ENCODE assay signal across 17 cellular contexts in genomic region chr1:93353286-93353685, GRCh38. TPM values are rescaled to one million over a fixed set of nuclear protein-coding genes. Genes with fewer than 3 reads are reported as not detected.
DNase-seq lines count a peak whose midpoint lies in the region; ATAC-seq and TF ChIP-seq lines count a peak whose summit lies in the region.
"Had no signal": no experiment of that assay in that cellular context is flagged by ENCODE, and none has a peak within 500 bp of the region (broad histone marks: within the 10 kb centered on the region; RNA-seq: fewer than 3 reads in every experiment).

No MANE protein-coding gene starts in this region.

- H3K4me1 ChIP-seq in thoracic aorta (ENCODE audit: control insufficient read depth in 1 of 2, low read depth in 2 of 2): peaks cover 47 to 66% of the 10 kb centered on the region in 2 donors
- H3K4me1 ChIP-seq in colonic mucosa: no peaks in the 10 kb centered on the region

- H3K4me3 Mint-ChIP-seq in activated naive CD4-positive, alpha-beta T cell treated with anti-CD3 and anti-CD28 coated beads, Interleukin-2, amount 10 ng/mL, durations not matched to agents 7 days and 5 days: no peak overlapping the region
- H3K4me3 Mint-ChIP-seq in activated naive CD4-positive, alpha-beta T cell treated with anti-CD3 and anti-CD28 coated beads for 36 hours: no peak overlapping the region
- H3K4me3 Mint-ChIP-seq in T-helper 2 cell treated with Interferon-gamma antibody and Interleukin-4, amounts not matched to agents 5 μg/mL and 100 μg/mL, for 36 hours: peak overlapping the region; percentile 51

- intact Hi-C loops in activated naive CD4-positive, alpha-beta T cell treated with anti-CD3 and anti-CD28 coated beads for 36 hours (cut with micrococcal nuclease): no loop called here
- intact Hi-C loops in colonic mucosa (cut with DNase I): no loop called here

- DNase-seq in activated naive CD4-positive, alpha-beta T cell treated with anti-CD3 and anti-CD28 coated beads, Interleukin-2, amount 10 ng/mL, durations not matched to agents 7 days and 5 days: no peak
- DNase-seq in activated naive CD4-positive, alpha-beta T cell treated with anti-CD3 and anti-CD28 coated beads for 36 hours: no peak
- DNase-seq in T-helper 2 cell treated with Interferon-gamma antibody and Interleukin-4, amounts not matched to agents 5 μg/mL and 100 μg/mL, for 36 hours (ENCODE audit: low spot score): no peak
- peak; percentile 70 for DNase-seq in fibroblast of peridontal ligament (ENCODE audit: extremely low read depth)
- DNase-seq in thoracic aorta (ENCODE audit: low spot score): no peak
- no peak for DNase-seq in AG08396 (ENCODE audit: low spot score)
- no peak for DNase-seq in colonic mucosa
- DNase-seq: DMS79; foreskin keratinocyte; Kasumi-1; NCI-H1930; NCI-H774; stimulated activated CD8-positive, alpha-beta memory T cell treated with anti-CD3 and anti-CD28 coated beads, Interleukin-4, amount 100 ng/mL, for 48 hours; T-helper 9 cell; upper lobe of left lung had no signal

- H3K27ac Mint-ChIP-seq in activated naive CD4-positive, alpha-beta T cell treated with anti-CD3 and anti-CD28 coated beads, Interleukin-2, amount 10 ng/mL, durations not matched to agents 7 days and 5 days: peak overlapping the region; percentile 14
- H3K27ac Mint-ChIP-seq in activated naive CD4-positive, alpha-beta T cell treated with anti-CD3 and anti-CD28 coated beads for 36 hours: no peak overlapping the region
- no peak overlapping the region for H3K27ac Mint-ChIP-seq in T-helper 2 cell treated with Interferon-gamma antibody and Interleukin-4, amounts not matched to agents 5 μg/mL and 100 μg/mL, for 36 hours

- no peaks in the 10 kb centered on the region for H3K9me3 Mint-ChIP-seq in activated naive CD4-positive, alpha-beta T cell treated with anti-CD3 and anti-CD28 coated beads, Interleukin-2, amount 10 ng/mL, durations not matched to agents 7 days and 5 days
- H3K9me3 Mint-ChIP-seq in activated naive CD4-positive, alpha-beta T cell treated with anti-CD3 and anti-CD28 coated beads for 36 hours: no peaks in the 10 kb centered on the region
- H3K9me3 Mint-ChIP-seq in T-helper 2 cell treated with Interferon-gamma antibody and Interleukin-4, amounts not matched to agents 5 μg/mL and 100 μg/mL, for 36 hours: no peaks in the 10 kb centered on the region

- no peak overlapping the region for H3K9ac ChIP-seq in colonic mucosa (ENCODE audit: low read depth in 2 of 2, low read length in 2 of 2)

- ATAC-seq in thoracic aorta (ENCODE audit: insufficient number of reproducible peaks, low FRiP score, low read depth) (no peak), HG03095 (IDR thresholded peaks at IDR 0.05; ENCODE audit: unreplicated experiment) (no peak)
- ATAC-seq: foreskin keratinocyte had no signal

- H3K36me3 ChIP-seq in thoracic aorta (peaks cover 6% of the 10 kb centered on the region), colonic mucosa (no peaks in the 10 kb centered on the region)

- TF ChIP-seq CTCF in thoracic aorta (IDR thresholded peaks at IDR 0.05): no peak
- no peak for TF ChIP-seq CTCF in colonic mucosa (IDR thresholded peaks at IDR 0.05)

- H3K27ac ChIP-seq in thoracic aorta: peak overlapping the region; percentile 18 to 33
- no peak overlapping the region for H3K27ac ChIP-seq in colonic mucosa
- H3K27ac ChIP-seq: foreskin keratinocyte, upper lobe of left lung had no signal

- H3K9me3 ChIP-seq in thoracic aorta (no peaks in the 10 kb centered on the region), colonic mucosa (no peaks in the 10 kb centered on the region)
- H3K9me3 ChIP-seq: upper lobe of left lung had no signal

- H3K4me3 ChIP-seq in thoracic aorta: no peak overlapping the region
- no peak overlapping the region for H3K4me3 ChIP-seq in colonic mucosa
- H3K4me3 ChIP-seq: coronary artery, upper lobe of left lung had no signal

- H3K27me3 Mint-ChIP-seq in activated naive CD4-positive, alpha-beta T cell treated with anti-CD3 and anti-CD28 coated beads, Interleukin-2, amount 10 ng/mL, durations not matched to agents 7 days and 5 days: no peaks in the 10 kb centered on the region
- no peaks in the 10 kb centered on the region for H3K27me3 Mint-ChIP-seq in activated naive CD4-positive, alpha-beta T cell treated with anti-CD3 and anti-CD28 coated beads for 36 hours (ENCODE audit: low read depth)
- H3K27me3 Mint-ChIP-seq in T-helper 2 cell treated with Interferon-gamma antibody and Interleukin-4, amounts not matched to agents 5 μg/mL and 100 μg/mL, for 36 hours (ENCODE audit: low read depth): no peaks in the 10 kb centered on the region

- peaks cover 60% of the 10 kb centered on the region for H3K4me1 Mint-ChIP-seq in activated naive CD4-positive, alpha-beta T cell treated with anti-CD3 and anti-CD28 coated beads, Interleukin-2, amount 10 ng/mL, durations not matched to agents 7 days and 5 days
- H3K4me1 Mint-ChIP-seq in activated naive CD4-positive, alpha-beta T cell treated with anti-CD3 and anti-CD28 coated beads for 36 hours (ENCODE audit: low read depth): peaks cover 64% of the 10 kb centered on the region
- peaks cover 51% of the 10 kb centered on the region for H3K4me1 Mint-ChIP-seq in T-helper 2 cell treated with Interferon-gamma antibody and Interleukin-4, amounts not matched to agents 5 μg/mL and 100 μg/mL, for 36 hours (ENCODE audit: low read depth)

- H3K27me3 ChIP-seq in thoracic aorta (replicated peaks; ENCODE audit: insufficient read depth): no peaks in the 10 kb centered on the region
- no peaks in the 10 kb centered on the region for H3K27me3 ChIP-seq in colonic mucosa
- H3K27me3 ChIP-seq: foreskin keratinocyte, upper lobe of left lung had no signal

- CTCF ChIA-PET in activated naive CD4-positive, alpha-beta T cell treated with anti-CD3 and anti-CD28 coated beads, Interleukin-2, amount 10 ng/mL, durations not matched to agents 7 days and 5 days (lab: Charles Lee): no interaction called here
- CTCF ChIA-PET in activated naive CD4-positive, alpha-beta T cell treated with anti-CD3 and anti-CD28 coated beads for 36 hours (lab: Charles Lee): interaction anchor here (0.5 to 1.8 kb wide), 4 partner anchors 11 to 291 kb away, joined by 3 to 9 read pairs (median 4); no protein-coding TSS in a partner anchor

- peaks cover 44% of the 10 kb centered on the region for H3K36me3 Mint-ChIP-seq in activated naive CD4-positive, alpha-beta T cell treated with anti-CD3 and anti-CD28 coated beads, Interleukin-2, amount 10 ng/mL, durations not matched to agents 7 days and 5 days
- H3K36me3 Mint-ChIP-seq in activated naive CD4-positive, alpha-beta T cell treated with anti-CD3 and anti-CD28 coated beads for 36 hours (ENCODE audit: low read depth): peaks cover 36% of the 10 kb centered on the region
- peaks cover 57% of the 10 kb centered on the region for H3K36me3 Mint-ChIP-seq in T-helper 2 cell treated with Interferon-gamma antibody and Interleukin-4, amounts not matched to agents 5 μg/mL and 100 μg/mL, for 36 hours (ENCODE audit: low read depth)

RNA-seq across cellular contexts. Expression of gene DR1, which starts 7.6 kb away (rescaled TPM):
- total RNA-seq in activated naive CD4-positive, alpha-beta T cell treated with anti-CD3 and anti-CD28 coated beads for 36 hours: 10 to 100 TPM; 76.3 to 80.3 TPM
- total RNA-seq in thoracic aorta: 10 to 100 TPM; 13.8 to 33.2 TPM
- total RNA-seq in colonic mucosa: 10 to 100 TPM; 48.7 to 64.6 TPM
